22 cellular contexts compared by ENCODE assay signal in the genomic region with DNA sequence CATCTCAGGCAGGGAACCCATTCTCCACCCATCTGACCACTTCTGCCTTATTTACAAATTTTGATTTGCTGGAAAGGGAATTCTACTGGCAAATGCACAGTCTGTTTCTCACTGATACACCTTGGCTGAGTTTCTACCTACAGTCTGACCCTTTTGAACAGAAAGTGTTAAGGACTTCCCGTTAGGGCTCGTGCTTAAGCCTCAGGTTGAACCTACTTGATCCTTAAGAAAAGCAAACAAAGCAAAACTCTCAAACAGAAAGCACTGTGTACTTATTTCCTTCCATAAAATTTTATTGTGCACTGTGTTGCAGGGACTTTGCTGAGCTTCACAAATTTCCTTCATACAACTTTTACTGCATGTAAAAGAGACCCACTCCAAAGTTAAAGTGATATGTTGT.
"Had no signal": no experiment of that assay in that cellular context is flagged by ENCODE, and none has a peak within 500 bp of the region (broad histone marks: within the 10 kb centered on the region; RNA-seq: fewer than 3 reads in every experiment).

No MANE protein-coding gene starts in this region.

- H3K27me3 ChIP-seq: esophagus squamous epithelium, gastroesophageal sphincter, neutrophil, spleen, testis, tibial nerve, uterus had no signal

- H3K4me3 ChIP-seq: esophagus squamous epithelium, gastroesophageal sphincter, spleen, testis, tibial nerve, uterus had no signal

- H3K9me3 Mint-ChIP-seq: stimulated activated naive B cell treated with anti-CD40 and anti-IgM and Interleukin-4, amounts not matched to agents 10 μg/mL and 1 μg/mL and 100 μg/mL, for 72 hours; stimulated activated naive CD8-positive, alpha-beta T cell treated with anti-CD3 and anti-CD28 coated beads, Interleukin-15, amount 100 ng/mL, for 72 hours had no signal

- ATAC-seq: gastroesophageal sphincter; sciatic nerve; stimulated activated naive B cell treated with anti-CD40 and anti-IgM and Interleukin-4, amounts not matched to agents 10 μg/mL and 1 μg/mL and 100 μg/mL, for 72 hours; stimulated activated naive CD8-positive, alpha-beta T cell treated with anti-CD3 and anti-CD28 coated beads, Interleukin-15, amount 100 ng/mL, for 72 hours had no signal

- H3K4me1 ChIP-seq: esophagus squamous epithelium, gastroesophageal sphincter, spleen, testis, tibial nerve, uterus had no signal

- H3K27me3 Mint-ChIP-seq: naive B cell; stimulated activated naive B cell treated with anti-CD40 and anti-IgM and Interleukin-4, amounts not matched to agents 10 μg/mL and 1 μg/mL and 100 μg/mL, for 72 hours; stimulated activated naive CD8-positive, alpha-beta T cell treated with anti-CD3 and anti-CD28 coated beads, Interleukin-15, amount 100 ng/mL, for 72 hours had no signal

- H3K4me3 Mint-ChIP-seq: naive B cell; nephron progenitor cell; stimulated activated naive B cell treated with anti-CD40 and anti-IgM and Interleukin-4, amounts not matched to agents 10 μg/mL and 1 μg/mL and 100 μg/mL, for 72 hours; stimulated activated naive CD8-positive, alpha-beta T cell treated with anti-CD3 and anti-CD28 coated beads, Interleukin-15, amount 100 ng/mL, for 72 hours had no signal

- DNase-seq: cerebellar nuclear complex; dermis blood vessel endothelial cell; esophagus squamous epithelium; foreskin fibroblast; glutamatergic neuron; mesenchymal stem cell; midbrain; naive B cell; nephron progenitor cell; posterior cingulate gyrus; spleen; stimulated activated CD4-positive, alpha-beta T cell treated with anti-CD3 and anti-CD28 coated beads, Interleukin-15, amount 100 ng/mL, for 24 hours; stimulated activated CD4-positive, alpha-beta T cell treated with anti-CD3 and anti-CD28 coated beads, Interleukin-1b, Interleukin-23, amount 100 ng/mL, for 48 hours; stimulated activated CD4-positive, alpha-beta T cell treated with anti-CD3 and anti-CD28 coated beads, Interleukin-4, amount 100 ng/mL, for 4 hours; stimulated activated naive B cell treated with anti-CD40 and anti-IgM and Interleukin-4, amounts not matched to agents 10 μg/mL and 1 μg/mL and 100 μg/mL, for 72 hours; stimulated activated naive CD8-positive, alpha-beta T cell treated with anti-CD3 and anti-CD28 coated beads, Interleukin-15, amount 100 ng/mL, for 72 hours; testis; uterus had no signal

- H3K9me3 ChIP-seq: esophagus squamous epithelium, neutrophil, testis, uterus had no signal

- H3K27ac Mint-ChIP-seq: naive B cell; nephron progenitor cell; stimulated activated naive B cell treated with anti-CD40 and anti-IgM and Interleukin-4, amounts not matched to agents 10 μg/mL and 1 μg/mL and 100 μg/mL, for 72 hours; stimulated activated naive CD8-positive, alpha-beta T cell treated with anti-CD3 and anti-CD28 coated beads, Interleukin-15, amount 100 ng/mL, for 72 hours had no signal

- H3K4me1 Mint-ChIP-seq: naive B cell; nephron progenitor cell; stimulated activated naive B cell treated with anti-CD40 and anti-IgM and Interleukin-4, amounts not matched to agents 10 μg/mL and 1 μg/mL and 100 μg/mL, for 72 hours; stimulated activated naive CD8-positive, alpha-beta T cell treated with anti-CD3 and anti-CD28 coated beads, Interleukin-15, amount 100 ng/mL, for 72 hours had no signal

- H3K36me3 ChIP-seq: esophagus squamous epithelium, gastroesophageal sphincter, neutrophil, spleen, tibial nerve, uterus had no signal

- H3K27ac ChIP-seq: esophagus squamous epithelium, gastroesophageal sphincter, neutrophil, spleen, testis, tibial nerve, uterus had no signal

- H3K36me3 Mint-ChIP-seq: naive B cell; stimulated activated naive B cell treated with anti-CD40 and anti-IgM and Interleukin-4, amounts not matched to agents 10 μg/mL and 1 μg/mL and 100 μg/mL, for 72 hours had no signal
